Comparison of ENCODE assay signal across 9 cellular contexts in genomic region chr6:15685629-15686028, GRCh38.
"Had no signal": no experiment of that assay in that cellular context is flagged by ENCODE, and none has a peak within 500 bp of the region (broad histone marks: within the 10 kb centered on the region; RNA-seq: fewer than 3 reads in every experiment).

No MANE protein-coding gene starts in this region.

- H3K4me1 ChIP-seq: HAP-1 had no signal

- DNase-seq: GOT3, H7, HFFc6, IMR-90, KG1 had no signal

- H3K4me3 ChIP-seq: HAP-1, K562 had no signal

- H3K36me3 ChIP-seq: HAP-1 had no signal

- H3K27ac Mint-ChIP-seq: HFFc6 had no signal

- H3K9me3 ChIP-seq: HAP-1 had no signal

- ATAC-seq: HCT116, K562 had no signal

- H3K4me3 Mint-ChIP-seq: HFFc6 had no signal

- FAIRE-seq: HTR-8/SVneo, K562 had no signal

- H3K9me3 Mint-ChIP-seq: HFFc6 had no signal
